Comparison of ENCODE assay signal across 7 cellular contexts in the genomic region with DNA sequence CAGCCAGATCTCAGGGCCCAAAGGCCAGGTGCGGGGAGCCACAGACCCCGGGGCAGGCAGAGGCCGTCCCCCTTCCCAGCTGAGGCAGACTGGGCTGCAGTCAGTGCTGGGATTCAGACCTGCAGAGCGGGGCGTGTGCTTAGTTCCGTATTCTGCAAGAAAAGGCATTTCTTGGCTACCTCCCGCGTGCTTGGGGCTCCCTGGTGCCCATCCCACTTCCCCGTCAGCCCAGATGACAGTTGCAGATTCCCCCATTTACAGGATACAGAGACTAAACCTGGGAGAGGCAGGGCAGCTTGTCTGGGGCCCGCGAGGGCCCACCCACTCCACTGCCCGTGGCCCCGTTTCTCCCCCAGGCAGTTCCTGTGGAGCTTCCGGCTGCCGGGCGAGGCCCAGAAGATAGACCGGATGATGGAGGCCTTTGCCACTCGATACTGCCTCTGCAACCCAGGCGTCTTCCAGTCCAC. TPM values are rescaled to one million over a fixed set of nuclear protein-coding genes. Genes with fewer than 3 reads are reported as not detected.
A peak's percentile ranks its signal among the peaks of the same experiment; 100 is the strongest.
DNase-seq lines count a peak whose midpoint lies in the region.

No MANE protein-coding gene starts in this region.

- H3K4me1 Mint-ChIP-seq in dendritic cell treated with granulocyte-macrophage colony-stimulating factor and Interleukin-4, amounts not matched to agents 40 ng/mL and 50 ng/mL, for 4 days (ENCODE audit: low read depth) = peaks cover 97% of the 10 kb centered on the region

- no peaks in the 10 kb centered on the region for H3K27me3 Mint-ChIP-seq in dendritic cell treated with granulocyte-macrophage colony-stimulating factor and Interleukin-4, amounts not matched to agents 40 ng/mL and 50 ng/mL, for 4 days

- peaks cover 100% of the 10 kb centered on the region for H3K36me3 Mint-ChIP-seq in dendritic cell treated with granulocyte-macrophage colony-stimulating factor and Interleukin-4, amounts not matched to agents 40 ng/mL and 50 ng/mL, for 4 days (ENCODE audit: low read depth)

- H3K4me3 Mint-ChIP-seq in dendritic cell treated with granulocyte-macrophage colony-stimulating factor and Interleukin-4, amounts not matched to agents 40 ng/mL and 50 ng/mL, for 4 days = peak overlapping the region; percentile 49

- DNase-seq in KG1 (lab: John Stamatoyannopoulos, UW) = peak; percentile 56
- peak; percentile 86 for DNase-seq in UCSD-AML1 (lab: John Stamatoyannopoulos, UW; ENCODE audit: unreplicated experiment)
- DNase-seq in stimulated activated naive CD4-positive, alpha-beta T cell (lab: John Stamatoyannopoulos, UW) = peak in 5 of 6 experiments; percentile 13 to 58 (median 46)
- DNase-seq in NCI-H1417 (lab: John Stamatoyannopoulos, UW) = no peak
- no peak for DNase-seq in dermis blood vessel endothelial cell
- DNase-seq in NCI-H2227 treated with DMSO at 0.1 percent for 48 hours (lab: John Stamatoyannopoulos, UW) = no peak

- H3K27ac Mint-ChIP-seq in dendritic cell treated with granulocyte-macrophage colony-stimulating factor and Interleukin-4, amounts not matched to agents 40 ng/mL and 50 ng/mL, for 4 days = peak overlapping the region; percentile 93

- intact Hi-C loops in dendritic cell treated with granulocyte-macrophage colony-stimulating factor and Interleukin-4, amounts not matched to agents 40 ng/mL and 50 ng/mL, for 4 days (cut with micrococcal nuclease) = no loop called here

- H3K9me3 Mint-ChIP-seq in dendritic cell treated with granulocyte-macrophage colony-stimulating factor and Interleukin-4, amounts not matched to agents 40 ng/mL and 50 ng/mL, for 4 days = no peaks in the 10 kb centered on the region

RNA-seq across cellular contexts. Expression of gene CYTH4, which starts 18.3 kb away (rescaled TPM):
- under 0.01 TPM in 1 of 2 replicates, not detected in the other for total RNA-seq in dermis blood vessel endothelial cell

RNA-seq across cellular contexts. Expression of gene RAC2, which starts 56.5 kb away (rescaled TPM):
- 11.2 and 32.4 TPM in 2 replicates for total RNA-seq in dermis blood vessel endothelial cell

Comparison
In these comparisons a context has a peak if more than half of its experiments do, and no peak if none do; other contexts are left out.
1. DNase-seq: peak in KG1 (single experiment), UCSD-AML1 (single experiment) and stimulated activated naive CD4-positive, alpha-beta T cell (5 of 6); none in NCI-H1417 (0 of 3), dermis blood vessel endothelial cell (single experiment) and NCI-H2227 treated with DMSO at 0.1 percent for 48 hours (single experiment).